ENCODE assay signal across 8 cellular contexts in the genomic region with DNA sequence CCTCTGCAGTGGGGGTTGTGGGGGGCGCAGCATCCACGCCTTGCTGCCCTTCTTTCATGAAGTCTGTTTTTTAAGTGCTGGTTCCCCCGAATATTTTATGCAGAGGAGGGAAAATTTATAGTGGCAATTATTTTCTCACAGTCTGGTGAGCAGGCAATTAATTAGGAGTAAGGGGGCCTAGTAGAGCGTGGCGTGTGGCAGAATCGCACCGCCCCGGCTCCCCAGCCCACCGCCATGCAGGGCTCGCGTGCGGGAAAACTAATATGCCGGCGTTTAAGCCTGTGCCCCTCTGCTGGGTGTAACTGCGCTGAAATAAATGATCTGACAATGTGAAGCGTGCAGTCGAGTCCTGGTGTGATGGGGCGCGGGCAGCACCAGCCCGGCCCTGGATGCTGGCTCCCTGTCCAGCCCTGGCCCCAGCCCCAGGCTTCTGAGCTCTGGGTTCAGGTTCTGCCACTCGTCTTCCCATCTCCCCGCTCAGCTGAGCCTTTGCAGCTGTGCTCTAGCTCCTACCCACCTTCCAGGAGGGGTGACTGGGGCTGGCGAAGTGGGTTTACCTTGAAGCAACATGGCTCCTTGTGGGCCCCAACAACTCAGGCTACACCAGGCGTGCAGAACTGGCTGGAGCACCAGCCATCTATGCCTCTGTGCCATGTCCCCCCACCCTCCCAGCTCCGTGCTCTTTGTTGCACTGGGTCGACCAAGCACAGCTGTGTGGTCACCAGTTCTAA.
"Had no signal": no experiment of that assay in that cellular context is flagged by ENCODE, and none has a peak within 500 bp of the region (broad histone marks: within the 10 kb centered on the region; RNA-seq: fewer than 3 reads in every experiment).

No MANE protein-coding gene starts in this region.

- H3K36me3 Mint-ChIP-seq: activated naive CD8-positive, alpha-beta T cell treated with anti-CD3 and anti-CD28 coated beads, Interleukin-2, amount 10 ng/mL, durations not matched to agents 7 days and 5 days had no signal

- H3K4me3 ChIP-seq: adrenal gland, breast epithelium, Peyer's patch, SJSA1 had no signal

- H3K27me3 Mint-ChIP-seq: activated CD8-positive, alpha-beta T cell treated with anti-CD3 and anti-CD28 coated beads for 36 hours had no signal

- H3K27me3 ChIP-seq: Peyer's patch had no signal

- H3K4me3 Mint-ChIP-seq: activated CD8-positive, alpha-beta T cell treated with anti-CD3 and anti-CD28 coated beads for 36 hours; activated naive CD8-positive, alpha-beta T cell treated with anti-CD3 and anti-CD28 coated beads, Interleukin-2, amount 10 ng/mL, durations not matched to agents 7 days and 5 days; T-helper 1 cell treated with Interleukin-12 subunit alpha and Interleukin-12 subunit beta and Interleukin-4 antibody, amounts not matched to agents 30 μg/mL and 1 μg/mL, for 36 hours had no signal

- H3K27ac ChIP-seq: adrenal gland, breast epithelium, Peyer's patch, SJSA1 had no signal

- DNase-seq: NCI-H187 treated with DMSO at 0.1 percent for 48 hours had no signal

- H3K36me3 ChIP-seq: breast epithelium had no signal

- H3K9me3 Mint-ChIP-seq: activated CD8-positive, alpha-beta T cell treated with anti-CD3 and anti-CD28 coated beads for 36 hours; activated naive CD8-positive, alpha-beta T cell treated with anti-CD3 and anti-CD28 coated beads, Interleukin-2, amount 10 ng/mL, durations not matched to agents 7 days and 5 days; T-helper 1 cell treated with Interleukin-12 subunit alpha and Interleukin-12 subunit beta and Interleukin-4 antibody, amounts not matched to agents 30 μg/mL and 1 μg/mL, for 36 hours had no signal

- H3K27ac Mint-ChIP-seq: activated CD8-positive, alpha-beta T cell treated with anti-CD3 and anti-CD28 coated beads for 36 hours; activated naive CD8-positive, alpha-beta T cell treated with anti-CD3 and anti-CD28 coated beads, Interleukin-2, amount 10 ng/mL, durations not matched to agents 7 days and 5 days; T-helper 1 cell treated with Interleukin-12 subunit alpha and Interleukin-12 subunit beta and Interleukin-4 antibody, amounts not matched to agents 30 μg/mL and 1 μg/mL, for 36 hours had no signal

- H3K9me3 ChIP-seq: adrenal gland, breast epithelium, Peyer's patch, SJSA1 had no signal

- H3K4me1 ChIP-seq: adrenal gland, breast epithelium, SJSA1 had no signal
